Comparison of ENCODE assay signal across 1 cellular context in genomic region chr2:216516730-216517350, GRCh38.
A peak's percentile ranks its signal among the peaks of the same experiment; 100 is the strongest.
TF ChIP-seq lines count a peak whose summit lies in the region.

No MANE protein-coding gene starts in this region.

TF ChIP-seq in GM12878, 131 proteins besides CTCF, POLR2A, EP300 and RAD21:
- TF ChIP-seq, protein P1, sequence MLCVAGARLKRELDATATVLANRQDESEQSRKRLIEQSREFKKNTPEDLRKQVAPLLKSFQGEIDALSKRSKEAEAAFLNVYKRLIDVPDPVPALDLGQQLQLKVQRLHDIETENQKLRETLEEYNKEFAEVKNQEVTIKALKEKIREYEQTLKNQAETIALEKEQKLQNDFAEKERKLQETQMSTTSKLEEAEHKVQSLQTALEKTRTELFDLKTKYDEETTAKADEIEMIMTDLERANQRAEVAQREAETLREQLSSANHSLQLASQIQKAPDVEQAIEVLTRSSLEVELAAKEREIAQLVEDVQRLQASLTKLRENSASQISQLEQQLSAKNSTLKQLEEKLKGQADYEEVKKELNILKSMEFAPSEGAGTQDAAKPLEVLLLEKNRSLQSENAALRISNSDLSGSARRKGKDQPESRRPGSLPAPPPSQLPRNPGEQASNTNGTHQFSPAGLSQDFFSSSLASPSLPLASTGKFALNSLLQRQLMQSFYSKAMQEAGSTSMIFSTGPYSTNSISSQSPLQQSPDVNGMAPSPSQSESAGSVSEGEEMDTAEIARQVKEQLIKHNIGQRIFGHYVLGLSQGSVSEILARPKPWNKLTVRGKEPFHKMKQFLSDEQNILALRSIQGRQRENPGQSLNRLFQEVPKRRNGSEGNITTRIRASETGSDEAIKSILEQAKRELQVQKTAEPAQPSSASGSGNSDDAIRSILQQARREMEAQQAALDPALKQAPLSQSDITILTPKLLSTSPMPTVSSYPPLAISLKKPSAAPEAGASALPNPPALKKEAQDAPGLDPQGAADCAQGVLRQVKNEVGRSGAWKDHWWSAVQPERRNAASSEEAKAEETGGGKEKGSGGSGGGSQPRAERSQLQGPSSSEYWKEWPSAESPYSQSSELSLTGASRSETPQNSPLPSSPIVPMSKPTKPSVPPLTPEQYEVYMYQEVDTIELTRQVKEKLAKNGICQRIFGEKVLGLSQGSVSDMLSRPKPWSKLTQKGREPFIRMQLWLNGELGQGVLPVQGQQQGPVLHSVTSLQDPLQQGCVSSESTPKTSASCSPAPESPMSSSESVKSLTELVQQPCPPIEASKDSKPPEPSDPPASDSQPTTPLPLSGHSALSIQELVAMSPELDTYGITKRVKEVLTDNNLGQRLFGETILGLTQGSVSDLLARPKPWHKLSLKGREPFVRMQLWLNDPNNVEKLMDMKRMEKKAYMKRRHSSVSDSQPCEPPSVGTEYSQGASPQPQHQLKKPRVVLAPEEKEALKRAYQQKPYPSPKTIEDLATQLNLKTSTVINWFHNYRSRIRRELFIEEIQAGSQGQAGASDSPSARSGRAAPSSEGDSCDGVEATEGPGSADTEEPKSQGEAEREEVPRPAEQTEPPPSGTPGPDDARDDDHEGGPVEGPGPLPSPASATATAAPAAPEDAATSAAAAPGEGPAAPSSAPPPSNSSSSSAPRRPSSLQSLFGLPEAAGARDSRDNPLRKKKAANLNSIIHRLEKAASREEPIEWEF (IDR thresholded peaks at IDR 0.05; ENCODE audit: insufficient replicate concordance, low read depth, low read length): no peak
- TF ChIP-seq BMI1 (IDR thresholded peaks at IDR 0.05; ENCODE audit: borderline replicate concordance) (no peak), SIX5 (IDR thresholded peaks at IDR 0.05; ENCODE audit: low read depth, low read length, severe bottlenecking) (no peak), PBX3 (IDR thresholded peaks at IDR 0.05; ENCODE audit: insufficient replicate concordance, low read depth, low read length) (no peak), SMC3 (IDR thresholded peaks at IDR 0.05; ENCODE audit: borderline replicate concordance, low read length) (peak; percentile 65)
- TF ChIP-seq, protein P2, sequence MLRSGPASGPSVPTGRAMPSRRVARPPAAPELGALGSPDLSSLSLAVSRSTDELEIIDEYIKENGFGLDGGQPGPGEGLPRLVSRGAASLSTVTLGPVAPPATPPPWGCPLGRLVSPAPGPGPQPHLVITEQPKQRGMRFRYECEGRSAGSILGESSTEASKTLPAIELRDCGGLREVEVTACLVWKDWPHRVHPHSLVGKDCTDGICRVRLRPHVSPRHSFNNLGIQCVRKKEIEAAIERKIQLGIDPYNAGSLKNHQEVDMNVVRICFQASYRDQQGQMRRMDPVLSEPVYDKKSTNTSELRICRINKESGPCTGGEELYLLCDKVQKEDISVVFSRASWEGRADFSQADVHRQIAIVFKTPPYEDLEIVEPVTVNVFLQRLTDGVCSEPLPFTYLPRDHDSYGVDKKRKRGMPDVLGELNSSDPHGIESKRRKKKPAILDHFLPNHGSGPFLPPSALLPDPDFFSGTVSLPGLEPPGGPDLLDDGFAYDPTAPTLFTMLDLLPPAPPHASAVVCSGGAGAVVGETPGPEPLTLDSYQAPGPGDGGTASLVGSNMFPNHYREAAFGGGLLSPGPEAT (IDR thresholded peaks at IDR 0.05; ENCODE audit: low read depth): no peak
